In genomic region chr2:167862296-167862695, GRCh38 we compare ENCODE assay signal across 13 cellular contexts.
A peak's percentile ranks its signal among the peaks of the same experiment; 100 is the strongest.
DNase-seq lines count a peak whose midpoint lies in the region; ATAC-seq lines count a peak whose summit lies in the region.
"Had no signal": no experiment of that assay in that cellular context is flagged by ENCODE, and none has a peak within 500 bp of the region (broad histone marks: within the 10 kb centered on the region; RNA-seq: fewer than 3 reads in every experiment).

No MANE protein-coding gene starts in this region.

- no peaks in the 10 kb centered on the region for H3K9me3 Mint-ChIP-seq in stimulated activated memory B cell treated with anti-CD40 and anti-IgM and Interleukin-4, amounts not matched to agents 10 μg/mL and 1 μg/mL and 100 μg/mL, for 72 hours
- H3K9me3 Mint-ChIP-seq: activated naive CD8-positive, alpha-beta T cell treated with anti-CD3 and anti-CD28 coated beads for 36 hours had no signal

- peaks cover 6% of the 10 kb centered on the region for H3K4me1 Mint-ChIP-seq in stimulated activated memory B cell treated with anti-CD40 and anti-IgM and Interleukin-4, amounts not matched to agents 10 μg/mL and 1 μg/mL and 100 μg/mL, for 72 hours

- H3K27me3 ChIP-seq in HAP-1 (ENCODE audit: low read depth) = no peaks in the 10 kb centered on the region
- H3K27me3 ChIP-seq: testis had no signal

- H3K4me3 Mint-ChIP-seq in stimulated activated memory B cell treated with anti-CD40 and anti-IgM and Interleukin-4, amounts not matched to agents 10 μg/mL and 1 μg/mL and 100 μg/mL, for 72 hours = no peak overlapping the region
- H3K4me3 Mint-ChIP-seq: activated naive CD8-positive, alpha-beta T cell treated with anti-CD3 and anti-CD28 coated beads for 36 hours had no signal

- in situ Hi-C loops in HAP-1 (cut with MboI; ENCODE audit: low sequenced_read_pairs) = no loop called here

- ATAC-seq in GM19324 (IDR thresholded peaks at IDR 0.05; ENCODE audit: low FRiP score, unreplicated experiment) = peak; percentile 12
- ATAC-seq in GM21737 (IDR thresholded peaks at IDR 0.05; ENCODE audit: unreplicated experiment) = peak; percentile 11
- peak; percentile 26 for ATAC-seq in HG03354 (IDR thresholded peaks at IDR 0.05; ENCODE audit: poor library complexity, severe bottlenecking, unreplicated experiment)
- ATAC-seq in stimulated activated memory B cell treated with anti-CD40 and anti-IgM and Interleukin-4, amounts not matched to agents 10 μg/mL and 1 μg/mL and 100 μg/mL, for 72 hours = no peak
- no peak for ATAC-seq in HG03439 (IDR thresholded peaks at IDR 0.05; ENCODE audit: unreplicated experiment)

- H3K36me3 ChIP-seq in HAP-1 (replicated peaks) = no peaks in the 10 kb centered on the region

- H3K4me1 ChIP-seq in HAP-1 = peaks cover 19% of the 10 kb centered on the region
- H3K4me1 ChIP-seq: testis had no signal

- no peak overlapping the region for H3K4me3 ChIP-seq in HAP-1
- H3K4me3 ChIP-seq: skin epidermis, testis had no signal

- no peaks in the 10 kb centered on the region for H3K27me3 Mint-ChIP-seq in stimulated activated memory B cell treated with anti-CD40 and anti-IgM and Interleukin-4, amounts not matched to agents 10 μg/mL and 1 μg/mL and 100 μg/mL, for 72 hours

- H3K36me3 Mint-ChIP-seq in stimulated activated memory B cell treated with anti-CD40 and anti-IgM and Interleukin-4, amounts not matched to agents 10 μg/mL and 1 μg/mL and 100 μg/mL, for 72 hours = no peaks in the 10 kb centered on the region
- H3K36me3 Mint-ChIP-seq: activated naive CD8-positive, alpha-beta T cell treated with anti-CD3 and anti-CD28 coated beads for 36 hours had no signal

- DNase-seq in iPS DF 19.7 (ENCODE audit: low read depth, low spot score) (peak; percentile 38), HAP-1 (ENCODE audit: low spot score in 2 of 2) (no peak), NCI-H1092 treated with DMSO at 0.1 percent for 48 hours (lab: John Stamatoyannopoulos, UW) (no peak)
- DNase-seq: activated naive CD8-positive, alpha-beta T cell treated with anti-CD3 and anti-CD28 coated beads for 36 hours; NCI-H748 treated with DMSO at 0.1 percent for 48 hours; SHP77 treated with DMSO at 0.1 percent for 48 hours; testis had no signal

- H3K9me3 ChIP-seq in HAP-1 = no peaks in the 10 kb centered on the region
- H3K9me3 ChIP-seq: testis had no signal

- no peak overlapping the region for H3K27ac Mint-ChIP-seq in stimulated activated memory B cell treated with anti-CD40 and anti-IgM and Interleukin-4, amounts not matched to agents 10 μg/mL and 1 μg/mL and 100 μg/mL, for 72 hours
- H3K27ac Mint-ChIP-seq: activated naive CD8-positive, alpha-beta T cell treated with anti-CD3 and anti-CD28 coated beads for 36 hours had no signal

Comparison
In these comparisons a context has a peak if more than half of its experiments do, and no peak if none do; other contexts are left out.
1. ATAC-seq: peak in GM19324 (single experiment), GM21737 (single experiment) and HG03354 (single experiment); none in stimulated activated memory B cell treated with anti-CD40 and anti-IgM and Interleukin-4, amounts not matched to agents 10 μg/mL and 1 μg/mL and 100 μg/mL, for 72 hours (single experiment) and HG03439 (single experiment).